ENCODE assay signal across 13 cellular contexts in the genomic region with DNA sequence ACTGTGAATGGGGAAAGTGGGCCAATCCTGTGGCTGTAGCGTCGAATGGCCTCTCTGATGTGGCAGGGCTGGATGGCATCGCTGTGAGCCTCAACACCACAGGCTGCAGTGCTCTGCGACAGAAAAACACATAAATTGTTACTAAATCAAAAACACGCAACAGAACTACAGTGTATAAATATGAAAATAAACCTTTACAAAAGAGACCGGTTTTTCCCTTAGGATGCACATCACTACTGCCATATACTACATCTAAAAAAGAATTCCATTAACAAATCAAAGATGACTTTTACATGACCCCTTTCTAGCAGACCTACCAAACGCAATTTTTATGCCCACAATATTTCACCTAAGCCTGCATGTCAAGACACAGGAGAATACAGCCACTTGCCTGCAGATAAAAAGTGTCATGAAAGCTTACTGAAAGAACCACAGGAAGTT.
A peak's percentile ranks its signal among the peaks of the same experiment; 100 is the strongest.
DNase-seq lines count a peak whose midpoint lies in the region; ATAC-seq lines count a peak whose summit lies in the region.
"Had no signal": no experiment of that assay in that cellular context is flagged by ENCODE, and none has a peak within 500 bp of the region (broad histone marks: within the 10 kb centered on the region; RNA-seq: fewer than 3 reads in every experiment).

No MANE protein-coding gene starts in this region.

- H3K9me3 ChIP-seq in CD8-positive, alpha-beta memory T cell (ENCODE audit: low read length) = no peaks in the 10 kb centered on the region
- H3K9me3 ChIP-seq: pancreas had no signal

- H3K4me3 ChIP-seq in CD8-positive, alpha-beta memory T cell (ENCODE audit: low read length) = peak overlapping the region; percentile 57
- H3K4me3 ChIP-seq: pancreas had no signal

- peak overlapping the region; percentile 77 for H3K27ac ChIP-seq in CD8-positive, alpha-beta memory T cell (ENCODE audit: low read depth, low read length)
- H3K27ac ChIP-seq: pancreas had no signal

- peak; percentile 24 to 81 (median 66) for DNase-seq in CD8-positive, alpha-beta memory T cell
- DNase-seq in T-helper 2 cell = peak in 3 of 5 experiments; percentile 49 to 78 (median 58)
- peak; percentile 6 for DNase-seq in activated T-helper 9 cell treated with anti-CD3 and anti-CD28 coated beads, Interleukin-2, amount 50 U/mL, for 16 hours (ENCODE audit: low read depth)
- peak; percentile 16 to 84 (median 74) for DNase-seq in naive thymus-derived CD8-positive, alpha-beta T cell
- DNase-seq in DMS 273 (lab: John Stamatoyannopoulos, UW; ENCODE audit: unreplicated experiment) = no peak
- DNase-seq in NCI-H526 treated with DMSO at 0.1 percent for 48 hours (lab: John Stamatoyannopoulos, UW) = no peak
- no peak for DNase-seq in KBM-7
- DNase-seq: dermis blood vessel endothelial cell, foreskin fibroblast, NCI-H2227 treated with DMSO at 0.1 percent for 48 hours, pancreas had no signal

- CTCF ChIA-PET in CD8-positive, alpha-beta memory T cell (lab: Charles Lee) = interaction anchor here (0.9 kb wide), 1 partner anchor 89 kb away, joined by 3 read pairs; no protein-coding TSS in a partner anchor

- peaks cover 51% of the 10 kb centered on the region for H3K4me1 ChIP-seq in CD8-positive, alpha-beta memory T cell (ENCODE audit: insufficient read depth, low read length)
- H3K4me1 ChIP-seq: pancreas had no signal

- peaks cover 0 to 23% (median 5%) of the 10 kb centered on the region in 3 donors for H3K36me3 Mint-ChIP-seq in CD8-positive, alpha-beta memory T cell
- peaks cover 6 to 10% (median 9%) of the 10 kb centered on the region in 3 donors for H3K36me3 Mint-ChIP-seq in naive thymus-derived CD8-positive, alpha-beta T cell

- in situ Hi-C loops in KBM-7 (cut with MboI; ENCODE audit: low pct_unique_long_range_greater_than_20kb, low sequenced_read_pairs) = no loop called here

- H3K27ac Mint-ChIP-seq in CD8-positive, alpha-beta memory T cell = peak overlapping the region; percentile 93 to 98 (median 97)
- peak overlapping the region; percentile 91 to 100 (median 96) for H3K27ac Mint-ChIP-seq in naive thymus-derived CD8-positive, alpha-beta T cell
- H3K27ac Mint-ChIP-seq: B cell had no signal

- no peaks in the 10 kb centered on the region for H3K27me3 ChIP-seq in CD8-positive, alpha-beta memory T cell (ENCODE audit: insufficient read depth, low read length, poor library complexity, severe bottlenecking)
- H3K27me3 ChIP-seq: pancreas had no signal

- H3K9me3 Mint-ChIP-seq in CD8-positive, alpha-beta memory T cell = peaks cover 0 to 3% (median 0%) of the 10 kb centered on the region in 5 donors
- peaks cover 0 to 9% (median 0%) of the 10 kb centered on the region in 9 donors for H3K9me3 Mint-ChIP-seq in naive thymus-derived CD8-positive, alpha-beta T cell

- peak overlapping the region; percentile 85 to 94 (median 87) for H3K4me3 Mint-ChIP-seq in CD8-positive, alpha-beta memory T cell
- H3K4me3 Mint-ChIP-seq in naive thymus-derived CD8-positive, alpha-beta T cell = peak overlapping the region; percentile 75 to 96 (median 86)
- H3K4me3 Mint-ChIP-seq: B cell had no signal

- H3K27me3 Mint-ChIP-seq in CD8-positive, alpha-beta memory T cell = no peaks in the 10 kb centered on the region
- H3K27me3 Mint-ChIP-seq in naive thymus-derived CD8-positive, alpha-beta T cell = no peaks in the 10 kb centered on the region
- H3K27me3 Mint-ChIP-seq: B cell had no signal

- POLR2A ChIA-PET in CD8-positive, alpha-beta memory T cell (lab: Charles Lee) = interaction anchor here (1.0 kb wide), 1 partner anchor 445 kb away, joined by 4 read pairs; a partner anchor contains a TSS
- POLR2A ChIA-PET in naive thymus-derived CD8-positive, alpha-beta T cell (lab: Charles Lee) = interaction anchor here (0.6 to 2.3 kb wide), 9 partner anchors 13 to 490 kb away, joined by 3 to 6 read pairs (median 3); a partner anchor contains a TSS

- H3K4me1 Mint-ChIP-seq in CD8-positive, alpha-beta memory T cell = peaks cover 49 to 73% (median 70%) of the 10 kb centered on the region in 3 donors
- H3K4me1 Mint-ChIP-seq in naive thymus-derived CD8-positive, alpha-beta T cell = peaks cover 20 to 57% (median 50%) of the 10 kb centered on the region in 4 donors
- H3K4me1 Mint-ChIP-seq: B cell had no signal

- peak; percentile 86 to 93 for ATAC-seq in naive thymus-derived CD8-positive, alpha-beta T cell
- ATAC-seq in HG03095 (IDR thresholded peaks at IDR 0.05; ENCODE audit: unreplicated experiment) = no peak
- ATAC-seq: pancreas had no signal

- H3K36me3 ChIP-seq in CD8-positive, alpha-beta memory T cell (ENCODE audit: insufficient read depth, low read length) = no peaks in the 10 kb centered on the region
- H3K36me3 ChIP-seq: pancreas had no signal

Comparison
In these comparisons a context has a peak if more than half of its experiments do, and no peak if none do; other contexts are left out.
1. DNase-seq: peak in CD8-positive, alpha-beta memory T cell (5 of 5), T-helper 2 cell (3 of 5), activated T-helper 9 cell treated with anti-CD3 and anti-CD28 coated beads, Interleukin-2, amount 50 U/mL, for 16 hours (single experiment) and naive thymus-derived CD8-positive, alpha-beta T cell (10 of 10); none in DMS 273 (single experiment), NCI-H526 treated with DMSO at 0.1 percent for 48 hours (single experiment) and KBM-7 (single experiment).